In the genomic region with DNA sequence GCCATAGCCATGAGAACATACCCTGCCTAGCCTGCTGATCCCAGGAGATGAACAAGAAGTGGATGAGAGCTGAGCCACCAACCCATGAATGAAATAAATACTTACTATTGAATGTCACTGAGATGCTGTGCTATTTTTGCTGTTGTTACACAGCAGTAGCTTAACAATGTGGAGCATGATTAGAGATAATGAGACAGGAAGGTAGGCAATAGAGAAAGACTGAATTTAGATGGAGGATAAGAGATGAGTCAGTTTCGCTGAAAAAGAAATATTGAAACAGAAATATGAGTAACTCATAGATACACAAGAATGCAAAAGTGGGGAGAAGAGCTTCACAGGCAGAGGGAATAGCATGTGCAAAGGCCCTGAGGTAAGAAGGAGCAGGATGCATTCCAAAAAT, we compare ENCODE assay signal across 24 cellular contexts.
"Had no signal": no experiment of that assay in that cellular context is flagged by ENCODE, and none has a peak within 500 bp of the region (broad histone marks: within the 10 kb centered on the region; RNA-seq: fewer than 3 reads in every experiment).

No MANE protein-coding gene starts in this region.

- H2AFZ ChIP-seq: parathyroid adenoma had no signal

- H3K4me1 ChIP-seq: gastrocnemius medialis, lower lobe of right lung, parathyroid adenoma, right lobe of liver, suprapubic skin, thyroid gland, vagina had no signal

- H3K27ac Mint-ChIP-seq: dendritic cell treated with granulocyte-macrophage colony-stimulating factor and Interleukin-4, amounts not matched to agents 40 ng/mL and 50 ng/mL, for 4 days; endodermal cell; progenitor cell of endocrine pancreas; stimulated activated naive CD8-positive, alpha-beta T cell treated with anti-CD3 and anti-CD28 coated beads, Interleukin-15, amount 100 ng/mL, for 72 hours had no signal

- H3K9ac ChIP-seq: parathyroid adenoma had no signal

- H3K4me3 ChIP-seq: gastrocnemius medialis, lower lobe of right lung, right lobe of liver, suprapubic skin, thyroid gland, vagina had no signal

- H3K36me3 ChIP-seq: gastrocnemius medialis, lower lobe of right lung, right lobe of liver, suprapubic skin, thyroid gland, vagina had no signal

- H3K9me3 ChIP-seq: gastrocnemius medialis, lower lobe of right lung, right lobe of liver, suprapubic skin, thyroid gland, vagina had no signal

- H3K9me3 Mint-ChIP-seq: dendritic cell treated with granulocyte-macrophage colony-stimulating factor and Interleukin-4, amounts not matched to agents 40 ng/mL and 50 ng/mL, for 4 days; endodermal cell had no signal

- H3K4me1 Mint-ChIP-seq: endodermal cell; naive thymus-derived CD8-positive, alpha-beta T cell; neural crest cell; stimulated activated naive CD8-positive, alpha-beta T cell treated with anti-CD3 and anti-CD28 coated beads, Interleukin-15, amount 100 ng/mL, for 72 hours had no signal

- FAIRE-seq: keratinocyte, small intestine had no signal

- H3K4me3 Mint-ChIP-seq: dendritic cell treated with granulocyte-macrophage colony-stimulating factor and Interleukin-4, amounts not matched to agents 40 ng/mL and 50 ng/mL, for 4 days; endodermal cell; naive thymus-derived CD8-positive, alpha-beta T cell; neural crest cell; stimulated activated naive CD8-positive, alpha-beta T cell treated with anti-CD3 and anti-CD28 coated beads, Interleukin-15, amount 100 ng/mL, for 72 hours had no signal

- H3K27ac ChIP-seq: epithelial cell of prostate, gastrocnemius medialis, lower lobe of right lung, parathyroid adenoma, right lobe of liver, suprapubic skin, thyroid gland, vagina had no signal

- DNase-seq: effector CD8-positive, alpha-beta T cell; endodermal cell; foreskin fibroblast; gastrocnemius medialis; head of caudate nucleus; left ventricle myocardium superior; lower lobe of right lung; naive thymus-derived CD8-positive, alpha-beta T cell; right lobe of liver; small intestine; stimulated activated CD4-positive, alpha-beta T cell treated with anti-CD3 and anti-CD28 coated beads, Interleukin-15, amount 100 ng/mL, for 24 hours; stimulated activated CD4-positive, alpha-beta T cell treated with anti-CD3 and anti-CD28 coated beads, Interleukin-2, amount 100 ng/mL, for 48 hours; stimulated activated naive CD4-positive, alpha-beta T cell; stimulated activated naive CD8-positive, alpha-beta T cell treated with anti-CD3 and anti-CD28 coated beads, Interleukin-15, amount 100 ng/mL, for 72 hours; thyroid gland had no signal

- H3K79me2 ChIP-seq: parathyroid adenoma had no signal

- H3K27me3 ChIP-seq: gastrocnemius medialis, right lobe of liver, suprapubic skin, thyroid gland, vagina had no signal

- H3K27me3 Mint-ChIP-seq: dendritic cell treated with granulocyte-macrophage colony-stimulating factor and Interleukin-4, amounts not matched to agents 40 ng/mL and 50 ng/mL, for 4 days; stimulated activated naive CD8-positive, alpha-beta T cell treated with anti-CD3 and anti-CD28 coated beads, Interleukin-15, amount 100 ng/mL, for 72 hours had no signal

- ATAC-seq: esophagus mucosa; gastrocnemius medialis; left ventricle myocardium superior; lower lobe of right lung; naive thymus-derived CD8-positive, alpha-beta T cell; right lobe of liver; stimulated activated naive CD8-positive, alpha-beta T cell treated with anti-CD3 and anti-CD28 coated beads, Interleukin-15, amount 100 ng/mL, for 72 hours had no signal
